8 cellular contexts compared by ENCODE assay signal in the genomic region with DNA sequence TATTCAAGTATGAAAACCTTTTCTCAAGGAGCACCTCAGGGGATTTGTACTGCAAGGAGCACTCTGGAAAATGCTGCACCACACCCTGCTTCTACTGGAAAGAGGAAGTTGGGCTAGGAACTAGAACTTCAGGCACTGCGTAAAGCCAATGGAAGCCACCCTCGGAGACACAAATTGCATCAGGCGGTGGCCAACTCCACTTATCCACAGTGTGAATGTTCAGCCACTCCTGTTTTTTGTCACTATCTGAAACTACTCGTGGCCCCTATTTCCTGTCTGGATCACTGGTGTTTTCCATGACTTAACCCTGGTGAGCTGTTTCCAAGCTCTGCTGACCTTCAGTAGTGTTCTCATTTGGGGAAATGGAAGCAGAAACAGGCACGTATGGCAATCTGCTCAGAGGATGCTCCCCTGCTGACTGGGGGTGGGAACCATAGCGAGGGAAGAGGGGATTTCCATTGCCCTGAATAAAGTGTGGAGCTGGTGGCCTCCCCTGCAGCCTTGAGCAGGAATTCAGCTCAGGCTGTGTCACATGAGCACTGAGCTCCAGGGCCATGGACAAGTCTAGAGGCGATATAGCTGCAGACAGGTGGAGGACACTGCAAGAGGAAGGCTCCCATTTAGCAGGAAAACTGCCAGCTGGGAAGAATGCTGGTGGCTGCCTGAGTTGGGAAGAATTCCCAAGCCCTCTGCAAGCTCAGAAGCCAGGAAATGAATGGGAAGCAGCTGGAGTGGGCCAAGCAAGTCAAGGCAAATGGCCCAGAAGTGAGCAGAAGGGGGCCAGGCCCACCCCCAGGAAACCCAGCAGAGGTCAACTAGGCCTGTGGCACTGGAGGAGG. TPM values are rescaled to one million over a fixed set of nuclear protein-coding genes. Genes with fewer than 3 reads are reported as not detected.
DNase-seq lines count a peak whose midpoint lies in the region; ATAC-seq and TF ChIP-seq lines count a peak whose summit lies in the region.
"Had no signal": no experiment of that assay in that cellular context is flagged by ENCODE, and none has a peak within 500 bp of the region (broad histone marks: within the 10 kb centered on the region; RNA-seq: fewer than 3 reads in every experiment).

No MANE protein-coding gene starts in this region.

- H3K4me3 ChIP-seq in HUES48 (ENCODE audit: low read depth, low read length) (no peak overlapping the region), SK-N-MC (peak overlapping the region; percentile 45), heart right ventricle (no peak overlapping the region), sigmoid colon (no peak overlapping the region), OCI-LY7 (ENCODE audit: low read depth, low read length, poor library complexity, severe bottlenecking) (no peak overlapping the region)

- no peak overlapping the region for H3K4me2 ChIP-seq in OCI-LY7 (ENCODE audit: low read length)

- TF ChIP-seq CTCF in heart right ventricle (IDR thresholded peaks at IDR 0.05) (no peak), sigmoid colon (IDR thresholded peaks at IDR 0.05) (no peak), OCI-LY7 (conservative IDR thresholded peaks at IDR 0.05; ENCODE audit: low read length) (no peak)

- DNase-seq in SK-N-MC (ENCODE audit: low read depth, low spot score): no peak
- DNase-seq in heart right ventricle: peak in 1 of 2 donors; percentile 37
- peak; percentile 71 for DNase-seq in sigmoid colon
- no peak for DNase-seq in activated CD4-positive, CD25-positive, alpha-beta regulatory T cell (lab: John Stamatoyannopoulos, UW)
- no peak for DNase-seq in OCI-LY7 (ENCODE audit: low spot score)
- DNase-seq in cortex of kidney (lab: John Stamatoyannopoulos, UW): no peak
- DNase-seq: NCI-H510A treated with DMSO at 0.1 percent for 48 hours had no signal

- TF ChIP-seq POLR2A in sigmoid colon (IDR thresholded peaks at IDR 0.05): no peak

- H3K9me2 ChIP-seq in OCI-LY7 (ENCODE audit: insufficient read depth, low read length): no peaks in the 10 kb centered on the region

- BruUV-seq in OCI-LY7 (replicated peaks; lab: Mats Ljungman, UMichigan): no TSS peak

- no peaks in the 10 kb centered on the region for H3K79me2 ChIP-seq in OCI-LY7 (ENCODE audit: insufficient read depth, low read depth, low read length)

- H3K4me1 ChIP-seq in HUES48 (ENCODE audit: control insufficient read depth, insufficient read depth, low read length): peaks cover 6% of the 10 kb centered on the region; the same call in 1 of the 2 replicates
- peaks cover 0 to 24% (median 11%) of the 10 kb centered on the region in 9 donors for H3K4me1 ChIP-seq in heart right ventricle
- peaks cover 0 to 10% (median 0%) of the 10 kb centered on the region in 4 donors for H3K4me1 ChIP-seq in sigmoid colon
- no peaks in the 10 kb centered on the region for H3K4me1 ChIP-seq in OCI-LY7 (ENCODE audit: insufficient read depth, low read length, poor library complexity, severe bottlenecking)

- TF ChIP-seq EP300 in sigmoid colon (IDR thresholded peaks at IDR 0.05): no peak

- H4K20me1 ChIP-seq in OCI-LY7 (ENCODE audit: insufficient read depth, low read length): no peaks in the 10 kb centered on the region

- 31 to 34% methylated on average over 7 of the region's 7 CpGs for WGBS in heart right ventricle, 2 donors
- WGBS in sigmoid colon, 2 donors: 60 to 70% methylated on average over 7 of the region's 7 CpGs

- peak; percentile 61 to 94 (median 88) for ATAC-seq in heart right ventricle

- H3K9ac ChIP-seq in HUES48 (ENCODE audit: low read depth, low read length) (no peak overlapping the region), SK-N-MC (ENCODE audit: insufficient read length) (no peak overlapping the region)

- intact Hi-C loops in heart right ventricle (cut with DNase I): loop anchor here in 1 of 10 donors (10.0 kb wide), 1 partner anchor 65 kb away; no protein-coding TSS in a partner anchor
- intact Hi-C loops in sigmoid colon (cut with DNase I): no loop called here
- intact Hi-C loops in OCI-LY7 (cut with micrococcal nuclease; ENCODE audit: unreplicated experiment): no loop called here

- peak overlapping the region; percentile 31 for H3K27ac ChIP-seq in HUES48 (ENCODE audit: low read depth, low read length)
- peak overlapping the region; percentile 37 for H3K27ac ChIP-seq in SK-N-MC
- peak overlapping the region in 9 of 10 donors; percentile 15 to 63 (median 44) for H3K27ac ChIP-seq in heart right ventricle
- no peak overlapping the region for H3K27ac ChIP-seq in sigmoid colon
- no peak overlapping the region for H3K27ac ChIP-seq in OCI-LY7 (ENCODE audit: low read depth, low read length, poor library complexity, severe bottlenecking)

- H3K36me3 ChIP-seq in HUES48 (ENCODE audit: control insufficient read depth, insufficient read depth, low read length) (no peaks in the 10 kb centered on the region), SK-N-MC (ENCODE audit: insufficient read depth, low read length) (no peaks in the 10 kb centered on the region), heart right ventricle (no peaks in the 10 kb centered on the region), sigmoid colon (no peaks in the 10 kb centered on the region), OCI-LY7 (ENCODE audit: insufficient read depth, low read length) (no peaks in the 10 kb centered on the region)

- no peaks in the 10 kb centered on the region for H3K9me3 ChIP-seq in HUES48 (ENCODE audit: control insufficient read depth, insufficient read depth, low read length)
- no peaks in the 10 kb centered on the region for H3K9me3 ChIP-seq in SK-N-MC (ENCODE audit: low read depth, low read length)
- H3K9me3 ChIP-seq in heart right ventricle: no peaks in the 10 kb centered on the region
- H3K9me3 ChIP-seq in sigmoid colon: no peaks in the 10 kb centered on the region
- H3K9me3 ChIP-seq in OCI-LY7 (ENCODE audit: low read length): no peaks in the 10 kb centered on the region

- CTCF ChIA-PET in OCI-LY7 (lab: Charles Lee; ENCODE audit: unreplicated experiment): no interaction called here

- H3K27me3 ChIP-seq in HUES48 (ENCODE audit: control insufficient read depth, insufficient read depth, low read length) (no peaks in the 10 kb centered on the region), heart right ventricle (no peaks in the 10 kb centered on the region), sigmoid colon (no peaks in the 10 kb centered on the region)

- POLR2A ChIA-PET in OCI-LY7 (lab: Charles Lee): interaction anchor here (0.6 kb wide), 1 partner anchor 54 kb away, joined by 3 read pairs; no protein-coding TSS in a partner anchor

- no peak overlapping the region for H2AFZ ChIP-seq in OCI-LY7 (ENCODE audit: low read length)

RNA-seq across cellular contexts. Expression of gene RAP1B, which starts 50.5 kb away (rescaled TPM):
- 10 to 100 TPM; 38.1 to 81.2 (median 42.0) TPM for total RNA-seq in heart right ventricle
- 10 to 100 TPM; 45.1 to 53.8 TPM for polyA plus RNA-seq in heart right ventricle
- 100 to 1,000 TPM; 197 to 251 (median 223) TPM for total RNA-seq in sigmoid colon
- 100 to 1,000 TPM; 146 to 258 (median 170) TPM for polyA plus RNA-seq in sigmoid colon
- total RNA-seq in OCI-LY7 (2014; rRNA removed; shearing (Covaris generic)): 100 and 101 TPM in 2 replicates
- 164 and 166 TPM in 2 replicates for total RNA-seq in OCI-LY7 (2022)

Comparison
In these comparisons a context has a peak if more than half of its experiments do, and no peak if none do; other contexts are left out.
1. H3K27ac ChIP-seq: peak in HUES48 (single experiment), SK-N-MC (single experiment) and heart right ventricle (9 of 10); none in sigmoid colon (0 of 4) and OCI-LY7 (single experiment).